Comparison of ENCODE assay signal across 25 cellular contexts in genomic region chr6:153162172-153162571, GRCh38. TPM values are rescaled to one million over a fixed set of nuclear protein-coding genes. Genes with fewer than 3 reads are reported as not detected.
"Had no signal": no experiment of that assay in that cellular context is flagged by ENCODE, and none has a peak within 500 bp of the region (broad histone marks: within the 10 kb centered on the region; RNA-seq: fewer than 3 reads in every experiment).

No MANE protein-coding gene starts in this region.

- H3K4me3 Mint-ChIP-seq: activated CD4-positive, alpha-beta T cell treated with anti-CD3 and anti-CD28 coated beads for 36 hours; activated naive CD8-positive, alpha-beta T cell treated with anti-CD3 and anti-CD28 coated beads, Interleukin-2, amount 10 ng/mL, durations not matched to agents 7 days and 5 days; brain; central memory CD8-positive, alpha-beta T cell; nephron progenitor cell; T-helper 2 cell treated with Interferon-gamma antibody and Interleukin-4, amounts not matched to agents 5 μg/mL and 100 μg/mL, for 36 hours; WTC11 had no signal

- ATAC-seq: activated CD4-positive, alpha-beta T cell treated with anti-CD3 and anti-CD28 coated beads for 36 hours; esophagus mucosa; WTC11 had no signal

- H3K4me3 ChIP-seq: lung, thyroid gland had no signal

- H3K27me3 Mint-ChIP-seq: activated naive CD8-positive, alpha-beta T cell treated with anti-CD3 and anti-CD28 coated beads, Interleukin-2, amount 10 ng/mL, durations not matched to agents 7 days and 5 days had no signal

- H3K9me3 Mint-ChIP-seq: activated naive CD8-positive, alpha-beta T cell treated with anti-CD3 and anti-CD28 coated beads, Interleukin-2, amount 10 ng/mL, durations not matched to agents 7 days and 5 days; brain; central memory CD8-positive, alpha-beta T cell; nephron progenitor cell; T-helper 2 cell treated with Interferon-gamma antibody and Interleukin-4, amounts not matched to agents 5 μg/mL and 100 μg/mL, for 36 hours had no signal

- H3K27me3 ChIP-seq: thyroid gland had no signal

- H3K27ac Mint-ChIP-seq: activated CD4-positive, alpha-beta T cell treated with anti-CD3 and anti-CD28 coated beads for 36 hours; activated naive CD8-positive, alpha-beta T cell treated with anti-CD3 and anti-CD28 coated beads, Interleukin-2, amount 10 ng/mL, durations not matched to agents 7 days and 5 days; brain; nephron progenitor cell; T-helper 2 cell treated with Interferon-gamma antibody and Interleukin-4, amounts not matched to agents 5 μg/mL and 100 μg/mL, for 36 hours; WTC11 had no signal

- H3K4me1 ChIP-seq: thyroid gland had no signal

- H3K36me3 Mint-ChIP-seq: activated naive CD8-positive, alpha-beta T cell treated with anti-CD3 and anti-CD28 coated beads, Interleukin-2, amount 10 ng/mL, durations not matched to agents 7 days and 5 days; brain; WTC11 had no signal

- H3K4me1 Mint-ChIP-seq: activated CD4-positive, alpha-beta T cell treated with anti-CD3 and anti-CD28 coated beads for 36 hours; activated naive CD8-positive, alpha-beta T cell treated with anti-CD3 and anti-CD28 coated beads, Interleukin-2, amount 10 ng/mL, durations not matched to agents 7 days and 5 days; brain; central memory CD8-positive, alpha-beta T cell; nephron progenitor cell; WTC11 had no signal

- FAIRE-seq: endometrium, keratinocyte, TTC549 had no signal

- H3K27ac ChIP-seq: thyroid gland had no signal

- H3K9me3 ChIP-seq: thyroid gland had no signal

- DNase-seq: activated CD4-positive, alpha-beta T cell treated with anti-CD3 and anti-CD28 coated beads for 36 hours; activated CD4-positive, alpha-beta T cell treated with anti-CD3 and anti-CD28 coated beads, Interleukin-2, amount 50 U/mL, for 48 hours; activated naive CD4-positive, alpha-beta T cell; activated naive CD8-positive, alpha-beta T cell treated with anti-CD3 and anti-CD28 coated beads, Interleukin-2, amount 10 ng/mL, durations not matched to agents 7 days and 5 days; activated T-cell treated with anti-CD3 and anti-CD28 coated beads for 4 hours; cortex of kidney; foreskin melanocyte; glutamatergic neuron; hypothalamus; midbrain; nephron progenitor cell; occipital lobe; retina; stimulated activated CD4-positive, alpha-beta T cell treated with anti-CD3 and anti-CD28 coated beads, Interleukin-2, amount 100 ng/mL, for 24 hours; stimulated activated naive CD4-positive, alpha-beta T cell treated with Interleukin-2 at 50 U/mL for 16 hours; thyroid gland had no signal

- H3K36me3 ChIP-seq: thyroid gland had no signal

RNA-seq across cellular contexts. Expression of gene RGS17, which starts 31.1 kb away (rescaled TPM):
- total RNA-seq: activated CD4-positive, alpha-beta T cell treated with anti-CD3 and anti-CD28 coated beads for 36 hours; activated naive CD8-positive, alpha-beta T cell treated with anti-CD3 and anti-CD28 coated beads, Interleukin-2, amount 10 ng/mL, durations not matched to agents 7 days and 5 days had no signal
